Comparison of ENCODE assay signal across 17 cellular contexts in genomic region chr9:89826186-89826585, GRCh38.
DNase-seq lines count a peak whose midpoint lies in the region; FAIRE-seq and TF ChIP-seq lines count a peak whose summit lies in the region.
"Had no signal": no experiment of that assay in that cellular context is flagged by ENCODE, and none has a peak within 500 bp of the region (broad histone marks: within the 10 kb centered on the region; RNA-seq: fewer than 3 reads in every experiment).

No MANE protein-coding gene starts in this region.

- H2BK15ac ChIP-seq in H1 (ENCODE audit: low read length) = no peak overlapping the region

- H3K4me1 ChIP-seq in H1 (replicated peaks in 1 of 4; ENCODE audit: control insufficient read depth in 3 of 4, insufficient read depth in 4 of 4, low read length in 3 of 4) = peaks cover 0 to 2% (median 0%) of the 10 kb centered on the region in 4 experiments; a peak in 1 of 7 replicates
- peaks cover 0 to under 1% of the 10 kb centered on the region in 2 experiments for H3K4me1 ChIP-seq in trophoblast cell (ENCODE audit: control insufficient read depth in 1 of 2, insufficient read depth in 2 of 2, low read length in 2 of 2)
- H3K4me1 ChIP-seq: Caco-2 had no signal

- H3K27me3 ChIP-seq in bronchial epithelial cell (ENCODE audit: control insufficient read depth, insufficient read depth, low read length) (peaks cover 2% of the 10 kb centered on the region), H1 (replicated peaks in 1 of 4; ENCODE audit: control insufficient read depth in 3 of 4, extremely low read depth in 1 of 4, insufficient read depth in 3 of 4, low read length in 3 of 4) (peaks cover 0 to 2% (median 0%) of the 10 kb centered on the region in 4 experiments; a peak in 1 of 7 replicates), trophoblast cell (ENCODE audit: insufficient read depth, low read length) (no peaks in the 10 kb centered on the region)
- H3K27me3 ChIP-seq: BLaER1 had no signal

- TF ChIP-seq CTCF in bronchial epithelial cell (IDR thresholded peaks at IDR 0.05; ENCODE audit: insufficient read depth, low read length, severe bottlenecking) (no peak), H1 (IDR thresholded peaks at IDR 0.05; ENCODE audit: control extremely low read depth in 1 of 3, insufficient read depth in 1 of 3, low read depth in 1 of 3, low read length in 3 of 3) (no peak)

- 93% methylated on average over 8 of the region's 8 CpGs; no CpG with 5 or more reads in 1 of the 2 experiments for WGBS in H1 (ENCODE audit: extremely low coverage in 1 of 2, insufficient coverage in 1 of 2, insufficient read length in 1 of 2, insufficient replicate concordance in 2 of 2, low coverage in 1 of 2, low lambda C conversion rate in 2 of 2, missing lambda C conversion rate in 1 of 2), 2 experiments
- WGBS in trophoblast cell (ENCODE audit: extremely low coverage, insufficient coverage, insufficient read length) = no CpG with 5 or more reads among the region's 8 CpGs

- no peak overlapping the region for H4K5ac ChIP-seq in H1 (ENCODE audit: insufficient read length, low read depth, low read length)

- DNase-seq in bronchial epithelial cell (ENCODE audit: low read depth) = no peak
- peak in 1 of 2 experiments; percentile 27 for DNase-seq in H1 (ENCODE audit: low read depth in 1 of 2, low spot score in 2 of 2)
- no peak for DNase-seq in trophoblast cell
- DNase-seq in NCI-H2107 treated with DMSO at 0.1 percent for 48 hours (lab: John Stamatoyannopoulos, UW; ENCODE audit: unreplicated experiment) = no peak
- DNase-seq in frontal cortex (ENCODE audit: low spot score in 2 of 2) = no peak
- DNase-seq in A172 (ENCODE audit: low spot score) = no peak
- DNase-seq: Caco-2; CD4-positive, CD25-positive, alpha-beta regulatory T cell; CD8-positive, alpha-beta T cell; DMS153; DND-41; H9 had no signal

- no peaks in the 10 kb centered on the region for H3K79me2 ChIP-seq in H1 (ENCODE audit: control insufficient read depth in 1 of 2, insufficient read depth in 2 of 2, low read length in 2 of 2)
- no peaks in the 10 kb centered on the region for H3K79me2 ChIP-seq in trophoblast cell (ENCODE audit: control insufficient read depth, insufficient read depth, low read length, poor library complexity)

- H3K23me2 ChIP-seq in H1 (ENCODE audit: low read depth, low read length) = no peaks in the 10 kb centered on the region; the same call in 1 of the 2 replicates

- H3K9me3 ChIP-seq in H1 (ENCODE audit: insufficient read depth in 2 of 2, low read depth in 1 of 2, low read length in 1 of 2) (0 out of 4 replicates have a peak, but pooled peaks cover 0 to 3% of the 10 kb centered on the region in 2 experiments), trophoblast cell (ENCODE audit: insufficient read depth, low read depth, low read length) (peaks cover 2% of the 10 kb centered on the region)
- H3K9me3 ChIP-seq: Caco-2 had no signal

- no peak overlapping the region for H3K14ac ChIP-seq in H1 (ENCODE audit: insufficient read length)
- no peak overlapping the region for H3K14ac ChIP-seq in trophoblast cell (ENCODE audit: low read length)

- peak overlapping the region; percentile 90 for H2AFZ ChIP-seq in H1 (ENCODE audit: low read length)
- no peak overlapping the region for H2AFZ ChIP-seq in trophoblast cell (ENCODE audit: insufficient read depth, low read length, poor library complexity)

- H4K8ac ChIP-seq in H1 (ENCODE audit: extremely low read depth, insufficient read depth, low read length) = no peak overlapping the region
- H4K8ac ChIP-seq in trophoblast cell (ENCODE audit: low read depth, low read length) = no peak overlapping the region

- H4K20me1 ChIP-seq in H1 (replicated peaks in 1 of 2; ENCODE audit: control insufficient read depth in 1 of 2, insufficient read depth in 2 of 2, low read length in 2 of 2) = no peaks in the 10 kb centered on the region
- H4K20me1 ChIP-seq: BLaER1 had no signal

- H3K4me2 ChIP-seq in H1 (ENCODE audit: insufficient read depth in 1 of 2, low read depth in 2 of 2, low read length in 2 of 2) (no peak overlapping the region), trophoblast cell (ENCODE audit: low read length) (no peak overlapping the region)
- H3K4me2 ChIP-seq: BLaER1 had no signal

- no peak overlapping the region for H4K12ac ChIP-seq in trophoblast cell (ENCODE audit: low read depth, low read length)

- no peak overlapping the region for H3K56ac ChIP-seq in H1 (replicated peaks; ENCODE audit: insufficient read length, low read depth, low read length)

- no peak overlapping the region for H3K9ac ChIP-seq in H1 (replicated peaks in 1 of 4; ENCODE audit: extremely low read depth in 1 of 4, low read depth in 3 of 4, low read length in 3 of 4)
- H3K9ac ChIP-seq in trophoblast cell (ENCODE audit: low read length) = no peak overlapping the region
- H3K9ac ChIP-seq: BLaER1 had no signal

- H2BK120ac ChIP-seq in H1 (replicated peaks; ENCODE audit: low read depth, low read length) = no peak overlapping the region
- no peak overlapping the region for H2BK120ac ChIP-seq in trophoblast cell (ENCODE audit: insufficient read depth, low read length, poor library complexity)

- H2BK5ac ChIP-seq in H1 (ENCODE audit: low read depth, low read length) (no peak overlapping the region), trophoblast cell (ENCODE audit: low read depth, low read length, poor library complexity) (no peak overlapping the region)

- no peak for TF ChIP-seq RAD21 in H1 (IDR thresholded peaks at IDR 0.05 in 1 of 2, conservative IDR thresholded peaks at IDR 0.05 in 1 of 2; ENCODE audit: low read depth in 2 of 2, low read length in 2 of 2)

- H3K18ac ChIP-seq in H1 (ENCODE audit: extremely low read depth, low read length) (no peak overlapping the region), trophoblast cell (ENCODE audit: low read length) (no peak overlapping the region)

- H2BK12ac ChIP-seq in H1 (ENCODE audit: low read depth, low read length) (no peak overlapping the region), trophoblast cell (ENCODE audit: low read length) (no peak overlapping the region)

- no peak overlapping the region for H3K4me3 ChIP-seq in bronchial epithelial cell (ENCODE audit: low read depth, low read length)
- no peak overlapping the region for H3K4me3 ChIP-seq in H1 (ENCODE audit: extremely low read depth in 1 of 4, insufficient read depth in 2 of 4, low read depth in 3 of 4, low read length in 4 of 4)
- H3K4me3 ChIP-seq in trophoblast cell (ENCODE audit: low read depth, low read length) = no peak overlapping the region
- H3K4me3 ChIP-seq: BLaER1 had no signal

- CTCF ChIA-PET in H1 (lab: Charles Lee; ENCODE audit: partially characterized antibody) = interaction anchor here (0.7 to 2.1 kb wide), 3 partner anchors 13 to 355 kb away, joined by 3 to 10 read pairs (median 5); no protein-coding TSS in a partner anchor

- no peak overlapping the region for H2BK20ac ChIP-seq in H1 (ENCODE audit: low read length)

- H3K36me3 ChIP-seq in bronchial epithelial cell (ENCODE audit: control insufficient read depth, insufficient read depth, low read length) = no peaks in the 10 kb centered on the region
- no peaks in the 10 kb centered on the region for H3K36me3 ChIP-seq in H1 (ENCODE audit: control insufficient read depth in 2 of 4, insufficient read depth in 4 of 4, low read length in 3 of 4)
- no peaks in the 10 kb centered on the region for H3K36me3 ChIP-seq in trophoblast cell (ENCODE audit: control insufficient read depth in 1 of 2, insufficient read depth in 2 of 2, low read length in 2 of 2)
- H3K36me3 ChIP-seq: BLaER1 had no signal

- no peak overlapping the region for H3K27ac ChIP-seq in H1 (ENCODE audit: low read depth, low read length)
- H3K27ac ChIP-seq in trophoblast cell (ENCODE audit: low read depth, low read length) = no peak overlapping the region
- H3K27ac ChIP-seq: BLaER1, C4-2B had no signal

- H3K79me1 ChIP-seq in H1 (ENCODE audit: low read depth, low read length) (no peaks in the 10 kb centered on the region), trophoblast cell (ENCODE audit: low read length) (no peaks in the 10 kb centered on the region)

- H3K4ac ChIP-seq in H1 (replicated peaks; ENCODE audit: insufficient read length, low read depth, low read length) = no peak overlapping the region
- no peak overlapping the region for H3K4ac ChIP-seq in trophoblast cell (ENCODE audit: low read depth, low read length)

- POLR2A ChIA-PET in H1 (lab: Charles Lee; ENCODE audit: partially characterized antibody) = no interaction called here

- H2AK5ac ChIP-seq in H1 (ENCODE audit: low read depth, low read length) (no peak overlapping the region), trophoblast cell (ENCODE audit: low read length) (peak overlapping the region; percentile 19)

- H4K91ac ChIP-seq in H1 (replicated peaks; ENCODE audit: insufficient read length, low read length) (no peak overlapping the region), trophoblast cell (ENCODE audit: low read depth, low read length) (no peak overlapping the region)

- H3K23ac ChIP-seq in H1 (ENCODE audit: insufficient read length) (no peak overlapping the region), trophoblast cell (ENCODE audit: low read length) (peak overlapping the region; percentile 28)

- TF ChIP-seq EP300 in H1 (IDR thresholded peaks at IDR 0.05; ENCODE audit: borderline replicate concordance in 1 of 2, low read depth in 2 of 2, low read length in 2 of 2) = no peak

- peak; percentile 36 for FAIRE-seq in bronchial epithelial cell (lab: Jason Lieb, UNC)
- FAIRE-seq in H1 (lab: Jason Lieb, UNC) = no peak
- FAIRE-seq in frontal cortex (lab: Jason Lieb, UNC) = no peak
- FAIRE-seq: A204.1, G401.6, GM12892 had no signal

- no peak for TF ChIP-seq POLR2A in H1 (IDR thresholded peaks at IDR 0.05; ENCODE audit: control extremely low read depth in 1 of 2, low read depth in 2 of 2, low read length in 2 of 2)

TF ChIP-seq in H1, 55 proteins besides CTCF, POLR2A, EP300 and RAD21:
- TF ChIP-seq KDM1A (IDR thresholded peaks at IDR 0.05; ENCODE audit: borderline replicate concordance, low read length) (no peak), EGR1 (IDR thresholded peaks at IDR 0.05; ENCODE audit: borderline replicate concordance, low read depth, low read length) (no peak), TCF12 (IDR thresholded peaks at IDR 0.05; ENCODE audit: low read depth, low read length) (no peak), SP4 (IDR thresholded peaks at IDR 0.05; ENCODE audit: low read length) (no peak), KDM5A (IDR thresholded peaks at IDR 0.05; ENCODE audit: low read length) (no peak), RNF2 (IDR thresholded peaks at IDR 0.05; ENCODE audit: borderline replicate concordance, low read depth, low read length, missing control alignments, poor library complexity, severe bottlenecking) (no peak), SIX5 (IDR thresholded peaks at IDR 0.05; ENCODE audit: low read depth, low read length) (no peak), POU5F1 (IDR thresholded peaks at IDR 0.05; ENCODE audit: low read depth, low read length) (no peak), CHD2 (IDR thresholded peaks at IDR 0.05; ENCODE audit: low read length) (no peak)
